ENCODE assay signal across 9 cellular contexts in the genomic region with DNA sequence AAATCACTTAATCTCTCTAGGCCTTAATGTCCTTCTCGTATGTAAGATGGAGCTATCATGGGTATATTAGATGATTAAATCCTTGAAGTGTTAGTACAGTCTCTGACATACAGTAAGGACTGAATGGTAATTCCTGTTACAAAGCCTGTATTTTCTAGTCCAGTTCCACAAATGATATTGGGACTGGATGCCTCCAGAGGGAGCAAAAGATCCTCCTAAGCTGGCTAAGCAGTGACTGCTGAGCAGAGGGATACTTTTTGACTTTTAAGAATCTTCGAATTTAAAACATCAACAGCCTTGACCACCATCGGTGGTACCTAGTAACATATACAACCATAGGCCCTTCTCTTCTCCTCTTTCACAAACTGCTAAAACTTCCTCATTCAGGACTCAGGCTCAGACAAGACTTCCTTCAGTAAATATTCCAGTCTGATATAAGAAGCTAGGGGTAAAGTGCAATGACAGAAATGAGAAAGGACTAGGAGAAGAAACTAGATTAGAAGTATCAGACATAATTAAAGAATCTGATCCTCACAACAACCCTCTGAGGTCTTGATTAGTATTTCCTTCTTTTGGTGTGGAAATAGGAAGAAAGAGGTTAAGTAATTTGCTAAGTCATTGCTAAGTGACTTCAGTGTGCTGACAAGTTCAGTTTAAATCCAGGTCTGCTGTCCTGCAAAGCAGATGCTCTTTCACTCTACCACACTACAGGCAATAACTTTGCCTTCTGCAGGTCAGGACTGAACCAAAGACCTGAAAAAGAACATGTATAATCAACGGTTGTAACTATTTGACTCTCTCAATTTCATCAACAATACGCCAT. TPM values are rescaled to one million over a fixed set of nuclear protein-coding genes. Genes with fewer than 3 reads are reported as not detected.
DNase-seq lines count a peak whose midpoint lies in the region; ATAC-seq and TF ChIP-seq lines count a peak whose summit lies in the region.
"Had no signal": no experiment of that assay in that cellular context is flagged by ENCODE, and none has a peak within 500 bp of the region (broad histone marks: within the 10 kb centered on the region; RNA-seq: fewer than 3 reads in every experiment).

No MANE protein-coding gene starts in this region.

- no peak overlapping the region for H3K18ac ChIP-seq in IMR-90 (ENCODE audit: low read depth, low read length)

- no peak overlapping the region for H4K91ac ChIP-seq in IMR-90 (ENCODE audit: insufficient read depth, low read depth, low read length)

- no peak overlapping the region for H3K4me3 Mint-ChIP-seq in CD4-positive, alpha-beta T cell
- no peak overlapping the region for H3K4me3 Mint-ChIP-seq in chondrocyte (ENCODE audit: unreplicated experiment)

- H3K27me3 ChIP-seq in CD4-positive, alpha-beta T cell (ENCODE audit: control insufficient read depth, insufficient read depth, low read length): no peaks in the 10 kb centered on the region
- H3K27me3 ChIP-seq in IMR-90 (ENCODE audit: control insufficient read depth, insufficient read depth, low read length): no peaks in the 10 kb centered on the region
- H3K27me3 ChIP-seq: gastrocnemius medialis, tibial artery had no signal

- H3K14ac ChIP-seq in IMR-90 (replicated peaks; ENCODE audit: low read depth, low read length): no peak overlapping the region

- no peak overlapping the region for H3K27ac ChIP-seq in CD4-positive, alpha-beta T cell (ENCODE audit: low read depth, low read length)
- H3K27ac ChIP-seq in IMR-90 (ENCODE audit: insufficient read depth, low read length): no peak overlapping the region
- H3K27ac ChIP-seq: tibial artery had no signal

- no peak overlapping the region for H3K4me3 ChIP-seq in IMR-90 (ENCODE audit: insufficient read depth, low read depth, low read length)
- H3K4me3 ChIP-seq: gastrocnemius medialis, tibial artery had no signal

- no peaks in the 10 kb centered on the region for H3K9me3 Mint-ChIP-seq in CD4-positive, alpha-beta T cell
- no peaks in the 10 kb centered on the region for H3K9me3 Mint-ChIP-seq in chondrocyte (ENCODE audit: low read depth)

- BruUV-seq in IMR-90 (replicated peaks; lab: Mats Ljungman, UMichigan): no TSS peak

- peaks cover 2% of the 10 kb centered on the region; the same call in 1 of the 2 replicates for H3K36me3 ChIP-seq in IMR-90 (ENCODE audit: control insufficient read depth, insufficient read depth, low read length)

- H3K36me3 Mint-ChIP-seq in CD4-positive, alpha-beta T cell (ENCODE audit: low read depth): peaks cover 79% of the 10 kb centered on the region
- peaks cover 4% of the 10 kb centered on the region for H3K36me3 Mint-ChIP-seq in chondrocyte (ENCODE audit: low read depth)

- no peak for DNase-seq in CD4-positive, alpha-beta T cell
- DNase-seq in IMR-90 (peak; percentile 47), chondrocyte (ENCODE audit: low spot score) (no peak), myocyte (ENCODE audit: low read depth) (peak; percentile 31), cerebellar nuclear complex (lab: John Stamatoyannopoulos, UW) (no peak)
- DNase-seq: gastrocnemius medialis, tibial artery had no signal

- no peak overlapping the region for H2BK20ac ChIP-seq in IMR-90 (ENCODE audit: low read depth, low read length)

- H3K27ac Mint-ChIP-seq in CD4-positive, alpha-beta T cell: peak overlapping the region; percentile 6
- H3K27ac Mint-ChIP-seq in chondrocyte (ENCODE audit: unreplicated experiment): no peak overlapping the region

- H3K9me1 ChIP-seq in IMR-90 (ENCODE audit: insufficient read depth, low read length): peaks cover 5% of the 10 kb centered on the region

- no peak for TF ChIP-seq POLR2A in IMR-90 (IDR thresholded peaks at IDR 0.05; ENCODE audit: low read depth, low read length)

- no peak overlapping the region for H2AK9ac ChIP-seq in IMR-90 (replicated peaks; ENCODE audit: low read depth, low read length, poor library complexity)

- no peak for TF ChIP-seq CTCF in CD4-positive, alpha-beta T cell (IDR thresholded peaks at IDR 0.05)
- peak; percentile 49 for TF ChIP-seq CTCF in IMR-90 (conservative IDR thresholded peaks at IDR 0.05; ENCODE audit: low read depth, low read length)
- TF ChIP-seq CTCF in chondrocyte (IDR thresholded peaks at IDR 0.05): peak; percentile 63

- no peak overlapping the region for H2BK120ac ChIP-seq in IMR-90 (ENCODE audit: low read depth, low read length)

- no peak overlapping the region for H4K8ac ChIP-seq in IMR-90 (ENCODE audit: low read depth in 2 of 2, low read length in 2 of 2)

- intact Hi-C loops in CD4-positive, alpha-beta T cell (cut with DNase I, micrococcal nuclease): no loop called here
- intact Hi-C loops in IMR-90 (cut with micrococcal nuclease): loop anchor here (5.0 to 10.0 kb wide), 4 partner anchors 129 to 479 kb away; no protein-coding TSS in a partner anchor

- TF ChIP-seq RAD21 in IMR-90 (IDR thresholded peaks at IDR 0.05; ENCODE audit: low read length): peak; percentile 60

- H4K20me1 ChIP-seq in IMR-90 (ENCODE audit: insufficient read depth, low read length): peaks cover 11% of the 10 kb centered on the region; the same call in 1 of the 2 replicates

- H2BK15ac ChIP-seq in IMR-90 (ENCODE audit: low read depth, low read length): no peak overlapping the region

- H3K4me1 Mint-ChIP-seq in CD4-positive, alpha-beta T cell (ENCODE audit: low read depth): peaks cover 62% of the 10 kb centered on the region
- H3K4me1 Mint-ChIP-seq in chondrocyte (ENCODE audit: low read depth): peaks cover 34% of the 10 kb centered on the region

- H3K56ac ChIP-seq in IMR-90 (ENCODE audit: extremely low read depth, insufficient read depth, low read length): no peak overlapping the region

- POLR2A ChIA-PET in CD4-positive, alpha-beta T cell (lab: Charles Lee): interaction anchor here (0.7 kb wide), 1 partner anchor 13 kb away, joined by 3 read pairs; no protein-coding TSS in a partner anchor
- POLR2A ChIA-PET in IMR-90 (lab: Charles Lee; ENCODE audit: unreplicated experiment): interaction anchor here (0.7 kb wide), 1 partner anchor 261 kb away, joined by 4 read pairs; no protein-coding TSS in a partner anchor

- H3K4me2 ChIP-seq in IMR-90 (ENCODE audit: low read depth, low read length): no peak overlapping the region

- in situ Hi-C loops in IMR-90 (cut with MboI; ENCODE audit: low sequenced_read_pairs): no loop called here

- no peak overlapping the region for H2AFZ ChIP-seq in IMR-90 (replicated peaks; ENCODE audit: low read length, poor library complexity)

- H3K4ac ChIP-seq in IMR-90 (ENCODE audit: low read depth, low read length): no peak overlapping the region

- no peaks in the 10 kb centered on the region for H3K9me3 ChIP-seq in CD4-positive, alpha-beta T cell (ENCODE audit: control insufficient read depth, low read length)
- H3K9me3 ChIP-seq in IMR-90 (ENCODE audit: control insufficient read depth, insufficient read depth, low read length): no peaks in the 10 kb centered on the region
- H3K9me3 ChIP-seq: gastrocnemius medialis, tibial artery had no signal

- 92% methylated on average over 2 of the region's 5 CpGs; no CpG with 5 or more reads in 1 of the 2 experiments for WGBS in IMR-90 (ENCODE audit: extremely low coverage in 2 of 2, insufficient read length in 1 of 2), 2 experiments

- no peak overlapping the region for H3K23ac ChIP-seq in IMR-90 (ENCODE audit: low read depth, low read length)

- H3K79me1 ChIP-seq in IMR-90 (ENCODE audit: low read depth in 1 of 2, low read length in 2 of 2): peaks cover 50 to 67% of the 10 kb centered on the region in 2 experiments

- H3K9ac ChIP-seq in IMR-90 (ENCODE audit: low read depth, low read length): no peak overlapping the region

- H2BK5ac ChIP-seq in IMR-90 (ENCODE audit: low read depth, low read length, poor library complexity, severe bottlenecking): no peak overlapping the region

- CTCF ChIA-PET in CD4-positive, alpha-beta T cell (lab: Charles Lee): interaction anchor here (1.7 kb wide), 1 partner anchor 24 kb away, joined by 3 read pairs; no protein-coding TSS in a partner anchor
- CTCF ChIA-PET in IMR-90 (lab: Yijun Ruan, JAX): interaction anchor here (0.5 to 2.2 kb wide), 5 partner anchors 13 to 588 kb away, joined by 3 to 9 read pairs (median 3); no protein-coding TSS in a partner anchor

- ATAC-seq in CD4-positive, alpha-beta T cell (ENCODE audit: poor library complexity): no peak
- ATAC-seq in IMR-90 (ENCODE audit: low read depth) (peak; percentile 57), GM18520 (IDR thresholded peaks at IDR 0.05; ENCODE audit: unreplicated experiment) (no peak), HG02623 (IDR thresholded peaks at IDR 0.05; ENCODE audit: unreplicated experiment) (no peak)

- H3K27me3 Mint-ChIP-seq in CD4-positive, alpha-beta T cell: no peaks in the 10 kb centered on the region
- H3K27me3 Mint-ChIP-seq in chondrocyte (ENCODE audit: low read depth): no peaks in the 10 kb centered on the region

- dilution Hi-C loops in IMR-90 (cut with HindIII; ENCODE audit: low sequenced_read_pairs, unreplicated experiment): no loop called here

- H2AK5ac ChIP-seq in IMR-90 (ENCODE audit: low read depth, low read length): no peak overlapping the region

- no peak overlapping the region for H4K5ac ChIP-seq in IMR-90 (ENCODE audit: low read depth, low read length)

- H3K4me1 ChIP-seq in IMR-90 (ENCODE audit: control insufficient read depth, insufficient read depth, low read length): peaks cover 22% of the 10 kb centered on the region

TF ChIP-seq in IMR-90, 13 proteins besides CTCF, POLR2A, EP300 and RAD21:
- TF ChIP-seq RCOR1 (IDR thresholded peaks at IDR 0.05; ENCODE audit: insufficient replicate concordance, low read length) (no peak), NFE2L2 (IDR thresholded peaks at IDR 0.05; ENCODE audit: low read depth, low read length) (peak; percentile 68), BHLHE40 (IDR thresholded peaks at IDR 0.05; ENCODE audit: low read depth, low read length) (no peak), SMC3 (IDR thresholded peaks at IDR 0.05; ENCODE audit: low read depth, low read length) (peak; percentile 45; the same call in 1 of the 2 replicates)

RNA-seq across cellular contexts. Expression of a gene that starts 13.9 kb away (rescaled TPM):
- 10 to 100 TPM; 65.9 to 67.1 TPM for total RNA-seq in CD4-positive, alpha-beta T cell
- 110 and 115 TPM in 2 replicates for total RNA-seq in IMR-90 (2012; rRNA removed)
- polyA plus RNA-seq in IMR-90 (2012; rRNA removed): 7.5 and 10.6 TPM in 2 replicates
- polyA plus RNA-seq in IMR-90 (2012; cell fraction: cytosol; rRNA removed): 0.92 and 1.3 TPM in 2 replicates
- polyA plus RNA-seq in IMR-90 (2012; cell fraction: nucleus; rRNA removed; ENCODE audit: low replicate concordance): 3.0 and 27.1 TPM in 2 replicates
- 48.2 to 57.5 TPM (median 52.4 TPM) in 3 replicates for total RNA-seq in chondrocyte
- total RNA-seq in myocyte: 40.3 and 55.1 TPM in 2 replicates
- polyA plus RNA-seq in myocyte (2012): 9.0 TPM

Comparison
In these comparisons a context has a peak if more than half of its experiments do, and no peak if none do; other contexts are left out.
1. DNase-seq: peak in IMR-90 (single experiment) and myocyte (single experiment); none in CD4-positive, alpha-beta T cell (0 of 10), chondrocyte (single experiment) and cerebellar nuclear complex (0 of 2).